9 cellular contexts compared by ENCODE assay signal in genomic region chr12:107318554-107318803, GRCh38.
DNase-seq lines count a peak whose midpoint lies in the region; ATAC-seq lines count a peak whose summit lies in the region.
"Had no signal": no experiment of that assay in that cellular context is flagged by ENCODE, and none has a peak within 500 bp of the region (broad histone marks: within the 10 kb centered on the region; RNA-seq: fewer than 3 reads in every experiment).

No MANE protein-coding gene starts in this region.

- H3K27ac ChIP-seq in HUES64 (ENCODE audit: low read depth, low read length) (no peak overlapping the region), skin epidermis (peak overlapping the region in 13 of 21 experiments; percentile 13 to 90 (median 70))

- peak overlapping the region; percentile 50 for H3K27ac Mint-ChIP-seq in activated naive CD8-positive, alpha-beta T cell treated with anti-CD3 and anti-CD28 coated beads for 36 hours

- H3K4me3 ChIP-seq in HUES64 (ENCODE audit: low read length) (peak overlapping the region; percentile 64), iPS-11a (ENCODE audit: low read depth, low read length) (peak overlapping the region; percentile 69), skin epidermis (peak overlapping the region; percentile 37 to 58 (median 50))

- no peaks in the 10 kb centered on the region for H3K9me3 Mint-ChIP-seq in activated naive CD8-positive, alpha-beta T cell treated with anti-CD3 and anti-CD28 coated beads for 36 hours

- peaks cover 5% of the 10 kb centered on the region for H3K27me3 Mint-ChIP-seq in activated naive CD8-positive, alpha-beta T cell treated with anti-CD3 and anti-CD28 coated beads for 36 hours

- H3K4me1 Mint-ChIP-seq in activated naive CD8-positive, alpha-beta T cell treated with anti-CD3 and anti-CD28 coated beads for 36 hours: peaks cover 33% of the 10 kb centered on the region

- H3K36me3 Mint-ChIP-seq in activated naive CD8-positive, alpha-beta T cell treated with anti-CD3 and anti-CD28 coated beads for 36 hours: peaks cover 9% of the 10 kb centered on the region

- H3K9ac ChIP-seq in HUES64 (ENCODE audit: low read depth, low read length): peak overlapping the region; percentile 48

- no peak for ATAC-seq in HG03139 (IDR thresholded peaks at IDR 0.05; ENCODE audit: unreplicated experiment)

- under 1% methylated on average over 19 of the region's 19 CpGs for WGBS in HUES64

- peaks cover 4% of the 10 kb centered on the region for H3K4me1 ChIP-seq in HUES64 (ENCODE audit: insufficient read depth, low read length)

- no peak for DNase-seq in activated naive CD8-positive, alpha-beta T cell treated with anti-CD3 and anti-CD28 coated beads for 36 hours
- DNase-seq in HK-2 (ENCODE audit: unreplicated experiment): no peak
- no peak for DNase-seq in NCI-H69 (lab: John Stamatoyannopoulos, UW)
- no peak for DNase-seq in NCI-H446 (lab: John Stamatoyannopoulos, UW)
- DNase-seq: SIG-M5 had no signal

- H3K36me3 ChIP-seq in HUES64 (ENCODE audit: insufficient read depth, low read length): no peaks in the 10 kb centered on the region

- H3K9me3 ChIP-seq in HUES64 (ENCODE audit: insufficient read depth, low read depth, low read length): no peaks in the 10 kb centered on the region

- peak overlapping the region; percentile 86 for H3K4me3 Mint-ChIP-seq in activated naive CD8-positive, alpha-beta T cell treated with anti-CD3 and anti-CD28 coated beads for 36 hours

- peaks cover 72% of the 10 kb centered on the region for H3K27me3 ChIP-seq in HUES64 (ENCODE audit: insufficient read depth, low read length)
